In the genomic region with DNA sequence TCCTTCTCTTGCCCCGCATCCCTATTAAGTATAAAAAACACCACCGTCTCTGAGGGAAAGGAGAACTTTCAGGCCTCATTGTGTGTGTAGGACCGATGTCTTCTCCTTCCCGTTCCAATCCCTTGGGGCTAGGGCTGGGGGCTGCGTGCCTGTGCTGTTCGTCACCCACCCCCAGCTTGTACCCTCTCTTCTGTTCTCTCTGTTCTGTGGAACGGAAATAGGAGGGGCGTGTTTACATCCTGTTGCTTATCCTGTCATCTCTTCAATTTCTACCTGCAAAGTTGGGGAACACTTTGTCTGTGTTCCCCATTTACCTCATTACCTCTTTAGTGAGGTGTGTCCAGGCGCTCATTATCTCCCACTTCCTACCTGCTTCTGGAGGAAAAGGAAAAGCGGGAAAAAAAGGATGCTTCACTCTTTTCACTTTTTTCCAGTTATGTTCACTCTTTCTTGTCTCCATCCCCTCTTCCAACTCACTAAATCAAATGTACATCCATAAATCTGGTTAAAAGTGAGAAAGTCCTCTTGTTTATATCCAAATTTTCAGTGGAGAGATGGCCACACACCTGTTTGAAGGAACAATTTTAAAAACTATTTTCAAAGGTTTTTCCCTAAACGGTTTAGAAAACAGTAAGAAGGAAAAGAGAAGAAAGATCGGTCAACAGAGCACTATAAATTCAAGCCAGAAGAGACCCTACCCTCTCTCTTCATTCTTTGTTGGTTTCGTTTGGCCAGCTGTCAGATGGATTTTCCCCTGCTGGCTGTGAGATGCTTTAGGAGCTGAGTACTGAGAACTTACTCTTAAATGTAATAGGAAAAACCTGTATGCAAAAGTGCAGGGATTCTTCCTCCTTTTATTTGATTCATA, we compare ENCODE assay signal across 1 cellular context.
TF ChIP-seq lines count a peak whose summit lies in the region.

No MANE protein-coding gene starts in this region.

TF ChIP-seq in IMR-90, 13 proteins besides CTCF, POLR2A, EP300 and RAD21 (continued from another document):
- TF ChIP-seq, protein P1, sequence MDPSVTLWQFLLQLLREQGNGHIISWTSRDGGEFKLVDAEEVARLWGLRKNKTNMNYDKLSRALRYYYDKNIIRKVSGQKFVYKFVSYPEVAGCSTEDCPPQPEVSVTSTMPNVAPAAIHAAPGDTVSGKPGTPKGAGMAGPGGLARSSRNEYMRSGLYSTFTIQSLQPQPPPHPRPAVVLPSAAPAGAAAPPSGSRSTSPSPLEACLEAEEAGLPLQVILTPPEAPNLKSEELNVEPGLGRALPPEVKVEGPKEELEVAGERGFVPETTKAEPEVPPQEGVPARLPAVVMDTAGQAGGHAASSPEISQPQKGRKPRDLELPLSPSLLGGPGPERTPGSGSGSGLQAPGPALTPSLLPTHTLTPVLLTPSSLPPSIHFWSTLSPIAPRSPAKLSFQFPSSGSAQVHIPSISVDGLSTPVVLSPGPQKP (IDR thresholded peaks at IDR 0.05; ENCODE audit: borderline replicate concordance, low read depth, low read length), result no peak
- TF ChIP-seq FOS (IDR thresholded peaks at IDR 0.05; ENCODE audit: low read depth, low read length) (no peak), SMC3 (IDR thresholded peaks at IDR 0.05; ENCODE audit: low read depth, low read length) (no peak), MAFK (IDR thresholded peaks at IDR 0.05; ENCODE audit: low read depth, low read length) (no peak), NFE2L2 (IDR thresholded peaks at IDR 0.05; ENCODE audit: low read depth, low read length) (no peak)
